In genomic region chr20:33858666-33859065, GRCh38 we compare ENCODE assay signal across 14 cellular contexts. TPM values are rescaled to one million over a fixed set of nuclear protein-coding genes. Genes with fewer than 3 reads are reported as not detected.
A peak's percentile ranks its signal among the peaks of the same experiment; 100 is the strongest.
DNase-seq lines count a peak whose midpoint lies in the region; ATAC-seq and TF ChIP-seq lines count a peak whose summit lies in the region.
"Had no signal": no experiment of that assay in that cellular context is flagged by ENCODE, and none has a peak within 500 bp of the region (broad histone marks: within the 10 kb centered on the region; RNA-seq: fewer than 3 reads in every experiment).

No MANE protein-coding gene starts in this region.

- H3K9me3 ChIP-seq in neutrophil: no peaks in the 10 kb centered on the region
- H3K9me3 ChIP-seq in neural progenitor cell (ENCODE audit: low read depth): no peaks in the 10 kb centered on the region
- H3K9me3 ChIP-seq: esophagus squamous epithelium, SJSA1 had no signal

- no peak overlapping the region for H3K4me3 Mint-ChIP-seq in activated T-helper 2 cell treated with anti-CD3 and anti-CD28 coated beads, Interferon-gamma antibody, Interleukin-2, Interleukin-4, amounts not matched to agents 10 μg/mL and 5 μg/mL and 100 μg/mL, durations not matched to agents 14 hours and 24 hours and 36 hours (ENCODE audit: low read depth)
- H3K4me3 Mint-ChIP-seq in GM23338 (no peak overlapping the region), neural progenitor cell (no peak overlapping the region)

- H3K36me3 ChIP-seq in KMS-11 (ENCODE audit: insufficient read depth) (peaks cover 6% of the 10 kb centered on the region; the same call in 1 of the 2 replicates), neutrophil (peaks cover 47% of the 10 kb centered on the region), GM23338 (ENCODE audit: insufficient read depth) (peaks cover 4% of the 10 kb centered on the region; the same call in 1 of the 2 replicates), neural progenitor cell (no peaks in the 10 kb centered on the region)

- peaks cover 31% of the 10 kb centered on the region for H3K4me1 Mint-ChIP-seq in activated T-helper 2 cell treated with anti-CD3 and anti-CD28 coated beads, Interferon-gamma antibody, Interleukin-2, Interleukin-4, amounts not matched to agents 10 μg/mL and 5 μg/mL and 100 μg/mL, durations not matched to agents 14 hours and 24 hours and 36 hours (ENCODE audit: low read depth)
- peaks cover 11% of the 10 kb centered on the region for H3K4me1 Mint-ChIP-seq in GM23338
- peaks cover 16% of the 10 kb centered on the region for H3K4me1 Mint-ChIP-seq in neural progenitor cell

- H3K36me3 Mint-ChIP-seq in activated T-helper 2 cell treated with anti-CD3 and anti-CD28 coated beads, Interferon-gamma antibody, Interleukin-2, Interleukin-4, amounts not matched to agents 10 μg/mL and 5 μg/mL and 100 μg/mL, durations not matched to agents 14 hours and 24 hours and 36 hours (ENCODE audit: low read depth): peaks cover 41% of the 10 kb centered on the region
- H3K36me3 Mint-ChIP-seq in GM23338 (ENCODE audit: low read depth) (peaks cover 20% of the 10 kb centered on the region), neural progenitor cell (peaks cover 16% of the 10 kb centered on the region)

- no peaks in the 10 kb centered on the region for H3K79me2 ChIP-seq in KMS-11 (ENCODE audit: insufficient read depth, low read depth)
- H3K79me2 ChIP-seq in GM23338 (replicated peaks; ENCODE audit: insufficient read depth): no peaks in the 10 kb centered on the region
- H3K79me2 ChIP-seq in neural progenitor cell (ENCODE audit: low read depth): no peaks in the 10 kb centered on the region

- H3K27me3 Mint-ChIP-seq in activated T-helper 2 cell treated with anti-CD3 and anti-CD28 coated beads, Interferon-gamma antibody, Interleukin-2, Interleukin-4, amounts not matched to agents 10 μg/mL and 5 μg/mL and 100 μg/mL, durations not matched to agents 14 hours and 24 hours and 36 hours (ENCODE audit: low read depth): no peaks in the 10 kb centered on the region
- H3K27me3 Mint-ChIP-seq in GM23338 (ENCODE audit: insufficient read depth, low read depth, poor library complexity) (peaks cover 8% of the 10 kb centered on the region), neural progenitor cell (ENCODE audit: insufficient read depth, low read depth) (peaks cover 2% of the 10 kb centered on the region)

- peak overlapping the region; percentile 78 for H3K27ac Mint-ChIP-seq in activated T-helper 2 cell treated with anti-CD3 and anti-CD28 coated beads, Interferon-gamma antibody, Interleukin-2, Interleukin-4, amounts not matched to agents 10 μg/mL and 5 μg/mL and 100 μg/mL, durations not matched to agents 14 hours and 24 hours and 36 hours
- no peak overlapping the region for H3K27ac Mint-ChIP-seq in GM23338
- no peak overlapping the region for H3K27ac Mint-ChIP-seq in neural progenitor cell

- H3K4me3 ChIP-seq in KMS-11 (IDR thresholded peaks at IDR 0.05; ENCODE audit: insufficient read depth, low read depth, low read length): no peak overlapping the region
- peak overlapping the region in 1 of 2 experiments; percentile 4 for H3K4me3 ChIP-seq in neutrophil (ENCODE audit: low read depth in 1 of 2, low read length in 1 of 2)
- H3K4me3 ChIP-seq in GM23338: no peak overlapping the region
- H3K4me3 ChIP-seq in neural progenitor cell: no peak overlapping the region
- H3K4me3 ChIP-seq: esophagus squamous epithelium, SJSA1 had no signal

- no peak for TF ChIP-seq POLR2A in GM18505 (IDR thresholded peaks at IDR 0.05; ENCODE audit: borderline replicate concordance, extremely low read depth, insufficient read depth, insufficient read length)

- peak overlapping the region; percentile 56 for H3K27ac ChIP-seq in KMS-11
- peak overlapping the region; percentile 82 for H3K27ac ChIP-seq in neutrophil
- H3K27ac ChIP-seq in GM23338 (ENCODE audit: low read depth): no peak overlapping the region
- H3K27ac ChIP-seq in neural progenitor cell: no peak overlapping the region
- H3K27ac ChIP-seq: SJSA1 had no signal

- H2AFZ ChIP-seq in KMS-11 (ENCODE audit: low read depth) (no peak overlapping the region), GM23338 (no peak overlapping the region), neural progenitor cell (replicated peaks) (no peak overlapping the region)

- no peaks in the 10 kb centered on the region for H3F3A ChIP-seq in GM23338 (replicated peaks; ENCODE audit: low read depth)
- H3F3A ChIP-seq in neural progenitor cell (ENCODE audit: low read depth): no peaks in the 10 kb centered on the region

- H3K9me3 Mint-ChIP-seq in activated T-helper 2 cell treated with anti-CD3 and anti-CD28 coated beads, Interferon-gamma antibody, Interleukin-2, Interleukin-4, amounts not matched to agents 10 μg/mL and 5 μg/mL and 100 μg/mL, durations not matched to agents 14 hours and 24 hours and 36 hours: no peaks in the 10 kb centered on the region
- H3K9me3 Mint-ChIP-seq in GM23338 (no peaks in the 10 kb centered on the region), neural progenitor cell (no peaks in the 10 kb centered on the region)

- H3K4me1 ChIP-seq in KMS-11 (ENCODE audit: low read depth, poor library complexity, severe bottlenecking): peaks cover 60% of the 10 kb centered on the region
- peaks cover 34 to 44% of the 10 kb centered on the region in 2 experiments for H3K4me1 ChIP-seq in neutrophil (ENCODE audit: control insufficient read depth in 1 of 2, insufficient read depth in 1 of 2, low read depth in 1 of 2, low read length in 1 of 2)
- H3K4me1 ChIP-seq in GM23338 (ENCODE audit: insufficient read depth): no peaks in the 10 kb centered on the region; the same call in 1 of the 2 replicates
- no peaks in the 10 kb centered on the region for H3K4me1 ChIP-seq in neural progenitor cell

- H3K4me2 ChIP-seq in KMS-11: no peak overlapping the region; the same call in 1 of the 2 replicates
- no peak overlapping the region for H3K4me2 ChIP-seq in GM23338
- no peak overlapping the region for H3K4me2 ChIP-seq in neural progenitor cell

- DNase-seq in activated CD4-positive, CD25-positive, alpha-beta regulatory T cell (lab: John Stamatoyannopoulos, UW): no peak
- DNase-seq in activated T-helper 2 cell treated with anti-CD3 and anti-CD28 coated beads, Interferon-gamma antibody, Interleukin-2, Interleukin-4, amounts not matched to agents 10 μg/mL and 5 μg/mL and 100 μg/mL, durations not matched to agents 14 hours and 24 hours and 36 hours (ENCODE audit: low spot score): no peak
- DNase-seq in GM23338 (ENCODE audit: low spot score) (no peak), neural progenitor cell (ENCODE audit: low spot score) (no peak)
- DNase-seq: 8988T, cortex of kidney, esophagus squamous epithelium, HCEC 1CT, NCI-H1105 treated with DMSO at 0.1 percent for 48 hours had no signal

- no peaks in the 10 kb centered on the region for H3K27me3 ChIP-seq in KMS-11 (ENCODE audit: insufficient read depth, low read depth)
- no peaks in the 10 kb centered on the region for H3K27me3 ChIP-seq in neutrophil
- no peaks in the 10 kb centered on the region for H3K27me3 ChIP-seq in GM23338 (ENCODE audit: insufficient read depth)
- no peaks in the 10 kb centered on the region for H3K27me3 ChIP-seq in neural progenitor cell
- H3K27me3 ChIP-seq: esophagus squamous epithelium, SJSA1 had no signal

- H3K9ac ChIP-seq in KMS-11 (no peak overlapping the region), neural progenitor cell (no peak overlapping the region)

- TF ChIP-seq CTCF in KMS-11 (conservative IDR thresholded peaks at IDR 0.05; ENCODE audit: low read depth, low read length) (no peak), neutrophil (IDR thresholded peaks at IDR 0.05) (no peak), GM23338 (conservative IDR thresholded peaks at IDR 0.05; ENCODE audit: low read depth in 2 of 2) (no peak), neural progenitor cell (IDR thresholded peaks at IDR 0.05) (no peak)

- intact Hi-C loops in activated T-helper 2 cell treated with anti-CD3 and anti-CD28 coated beads, Interferon-gamma antibody, Interleukin-2, Interleukin-4, amounts not matched to agents 10 μg/mL and 5 μg/mL and 100 μg/mL, durations not matched to agents 14 hours and 24 hours and 36 hours (cut with micrococcal nuclease): loop anchor here (5.0 kb wide), 1 partner anchor 46 kb away; the partner anchor contains the start of gene CHMP4B

- peak; percentile 24 for ATAC-seq in activated CD4-positive, CD25-positive, alpha-beta regulatory T cell treated with anti-CD3 and anti-CD28 coated beads, Interleukin-2, amount 50 U/mL, for 24 hours
- ATAC-seq in GM18505 (IDR thresholded peaks at IDR 0.05; ENCODE audit: unreplicated experiment): no peak
- ATAC-seq in GM23338: no peak

- H4K20me1 ChIP-seq in KMS-11 (ENCODE audit: insufficient read depth): no peaks in the 10 kb centered on the region
- H4K20me1 ChIP-seq in GM23338 (replicated peaks; ENCODE audit: insufficient read depth): peaks cover 5% of the 10 kb centered on the region; the same call in 1 of the 2 replicates
- H4K20me1 ChIP-seq in neural progenitor cell (ENCODE audit: low read depth): no peaks in the 10 kb centered on the region

- H3K9me2 ChIP-seq in GM23338 (ENCODE audit: insufficient read depth): 0 out of 2 replicates have a peak, but pooled peaks cover 3% of the 10 kb centered on the region

TF ChIP-seq in GM23338, 12 proteins besides CTCF, POLR2A, EP300 and RAD21:
- no peak for TF ChIP-seq ETS1 (IDR thresholded peaks at IDR 0.05)
- TF ChIP-seq ZNF331 (CRISPR knock-in tag; IDR thresholded peaks at IDR 0.05; ENCODE audit: low read depth): no peak
- TF ChIP-seq EZH2 (IDR thresholded peaks at IDR 0.05; ENCODE audit: low read depth, unreplicated experiment): no peak
- TF ChIP-seq STAT1 (IDR thresholded peaks at IDR 0.05; ENCODE audit: unreplicated experiment): no peak

RNA-seq across cellular contexts. Expression of gene CHMP4B, which starts 47.5 kb away (rescaled TPM):
- total RNA-seq in activated T-helper 2 cell treated with anti-CD3 and anti-CD28 coated beads, Interferon-gamma antibody, Interleukin-2, Interleukin-4, amounts not matched to agents 10 μg/mL and 5 μg/mL and 100 μg/mL, durations not matched to agents 14 hours and 24 hours and 36 hours: 113 and 116 TPM in 2 replicates
- 42.6 and 49.3 TPM in 2 replicates for total RNA-seq in GM23338 (2014; rRNA removed; shearing (Covaris generic))
- 14.5 and 15.7 TPM in 2 replicates for polyA plus RNA-seq in GM23338 (2016; fragmentation: Nextera tagmentation; extraction: Ambion mirVana)
- 40.7 and 51.4 TPM in 2 replicates for total RNA-seq in neural progenitor cell (ENCODE audit: low replicate concordance)

Comparison
In these comparisons a context has a peak if more than half of its experiments do, and no peak if none do; other contexts are left out.
1. ATAC-seq: peak in activated CD4-positive, CD25-positive, alpha-beta regulatory T cell treated with anti-CD3 and anti-CD28 coated beads, Interleukin-2, amount 50 U/mL, for 24 hours (2 of 2); none in GM18505 (single experiment) and GM23338 (single experiment).
2. H3K27ac ChIP-seq: peak in KMS-11 (single experiment) and neutrophil (single experiment); none in GM23338 (single experiment) and neural progenitor cell (single experiment).